Comparison of ENCODE assay signal across 11 cellular contexts in genomic region chr10:126902157-126902556, GRCh38. TPM values are rescaled to one million over a fixed set of nuclear protein-coding genes. Genes with fewer than 3 reads are reported as not detected.
A peak's percentile ranks its signal among the peaks of the same experiment; 100 is the strongest.
DNase-seq lines count a peak whose midpoint lies in the region; ATAC-seq, FAIRE-seq and TF ChIP-seq lines count a peak whose summit lies in the region.
"Had no signal": no experiment of that assay in that cellular context is flagged by ENCODE, and none has a peak within 500 bp of the region (broad histone marks: within the 10 kb centered on the region; RNA-seq: fewer than 3 reads in every experiment).

No MANE protein-coding gene starts in this region.

- FAIRE-seq in GM12892 (lab: Jason Lieb, UNC), result no peak
- FAIRE-seq: GM19239 had no signal

- ATAC-seq in GM21360 (IDR thresholded peaks at IDR 0.05; ENCODE audit: unreplicated experiment) (no peak), GM21825 (IDR thresholded peaks at IDR 0.05; ENCODE audit: unreplicated experiment) (no peak), HG02870 (IDR thresholded peaks at IDR 0.05; ENCODE audit: unreplicated experiment) (no peak)
- ATAC-seq: gastrocnemius medialis had no signal

- no peak for TF ChIP-seq POLR2A in GM12892 (IDR thresholded peaks at IDR 0.05; ENCODE audit: low read depth, low read length)

- CTCF ChIA-PET in Calu3 (lab: Charles Lee), result interaction anchor here (0.6 kb wide), 1 partner anchor 1146 kb away, joined by 4 read pairs; no protein-coding TSS in a partner anchor

- H3K27me3 Mint-ChIP-seq in Calu3 (ENCODE audit: unreplicated experiment) (no peaks in the 10 kb centered on the region), chondrocyte (ENCODE audit: low read depth) (no peaks in the 10 kb centered on the region), nephron (ENCODE audit: low read depth) (peaks cover 7% of the 10 kb centered on the region)

- no peak overlapping the region for H3K4me3 Mint-ChIP-seq in Calu3 (ENCODE audit: low read depth, unreplicated experiment)
- H3K4me3 Mint-ChIP-seq in chondrocyte (ENCODE audit: unreplicated experiment), result no peak overlapping the region
- peak overlapping the region; percentile 56 to 66 (median 60) for H3K4me3 Mint-ChIP-seq in nephron

- H3K36me3 Mint-ChIP-seq in Calu3 (ENCODE audit: insufficient read depth, unreplicated experiment) (peaks cover 34% of the 10 kb centered on the region), chondrocyte (ENCODE audit: low read depth) (peaks cover 2% of the 10 kb centered on the region), nephron (ENCODE audit: low read depth) (peaks cover 41% of the 10 kb centered on the region)

- peaks cover 3% of the 10 kb centered on the region for H3K9me3 Mint-ChIP-seq in Calu3 (ENCODE audit: low read depth, unreplicated experiment)
- peaks cover 18% of the 10 kb centered on the region for H3K9me3 Mint-ChIP-seq in chondrocyte (ENCODE audit: low read depth)
- peaks cover 19% of the 10 kb centered on the region for H3K9me3 Mint-ChIP-seq in nephron

- intact Hi-C loops in Calu3 (cut with micrococcal nuclease; ENCODE audit: unreplicated experiment), result loop anchor here (10.0 kb wide), 1 partner anchor 73 kb away; no protein-coding TSS in a partner anchor

- DNase-seq in Calu3 (peak; percentile 48), M059J (ENCODE audit: low read depth) (peak; percentile 98), chondrocyte (ENCODE audit: low spot score) (peak; percentile 44), GM12892 (ENCODE audit: insufficient read length) (no peak)
- DNase-seq: activated naive CD4-positive, alpha-beta T cell treated with anti-CD3 and anti-CD28 coated beads, Interleukin-2, amount 50 U/mL, for 16 hours; gastrocnemius medialis had no signal

- H3K27ac Mint-ChIP-seq in Calu3 (ENCODE audit: unreplicated experiment) (peak overlapping the region; percentile 44), chondrocyte (ENCODE audit: unreplicated experiment) (no peak overlapping the region), nephron (peak overlapping the region in 1 of 3 experiments; percentile 50)

- no peak for TF ChIP-seq CTCF in Calu3 (IDR thresholded peaks at IDR 0.05; ENCODE audit: unreplicated experiment)
- TF ChIP-seq CTCF in chondrocyte (IDR thresholded peaks at IDR 0.05), result peak; percentile 51
- no peak for TF ChIP-seq CTCF in nephron (IDR thresholded peaks at IDR 0.05; ENCODE audit: unreplicated experiment in 3 of 3)

- H3K4me1 Mint-ChIP-seq in Calu3 (ENCODE audit: low read depth, unreplicated experiment) (peaks cover 37% of the 10 kb centered on the region), chondrocyte (ENCODE audit: low read depth) (peaks cover 23% of the 10 kb centered on the region), nephron (peaks cover 11% of the 10 kb centered on the region)

- no TSS peak for BruUV-seq in Calu3 (replicated peaks; lab: Mats Ljungman, UMichigan)

RNA-seq across cellular contexts. Expression of gene DOCK1, which starts 3.1 kb away (rescaled TPM):
- total RNA-seq in Calu3 (2022), result 29.1 and 34.2 TPM in 2 replicates
- 22.2 and 29.0 TPM in 2 replicates for total RNA-seq in M059J (2014; rRNA removed; shearing (Covaris generic))
- total RNA-seq in chondrocyte, result 53.1 to 57.8 TPM (median 57.1 TPM) in 3 replicates
- polyA plus RNA-seq in GM12892 (2012; ENCODE audit: missing spikeins), result not detected

Comparison
In these comparisons a context has a peak if more than half of its experiments do, and no peak if none do; other contexts are left out.
1. H3K4me3 Mint-ChIP-seq: peak in nephron (3 of 3); none in Calu3 (single experiment) and chondrocyte (single experiment).